ENCODE assay signal across 18 cellular contexts in genomic region chr19:5335101-5335500, GRCh38. TPM values are rescaled to one million over a fixed set of nuclear protein-coding genes. Genes with fewer than 3 reads are reported as not detected.
DNase-seq lines count a peak whose midpoint lies in the region; ATAC-seq and TF ChIP-seq lines count a peak whose summit lies in the region.
"Had no signal": no experiment of that assay in that cellular context is flagged by ENCODE, and none has a peak within 500 bp of the region (broad histone marks: within the 10 kb centered on the region; RNA-seq: fewer than 3 reads in every experiment).

No MANE protein-coding gene starts in this region.

- H3K27me3 Mint-ChIP-seq in natural killer cell treated with Interleukin-12 subunit alpha and Interleukin-12 subunit beta and Interleukin-15 and Interleukin-18, amount 100 ng/mL, for 72 hours = peaks cover 32 to 39% of the 10 kb centered on the region in 2 donors
- H3K27me3 Mint-ChIP-seq in GM23338 (ENCODE audit: insufficient read depth, low read depth, poor library complexity) = peaks cover 16% of the 10 kb centered on the region

- no peak overlapping the region for H2AK5ac ChIP-seq in neuronal stem cell (ENCODE audit: low read depth, low read length)

- peaks cover 32 to 60% (median 50%) of the 10 kb centered on the region in 10 experiments for H3K4me1 ChIP-seq in BLaER1 treated with 17β-estradiol and CSF1 and Interleukin-3, amounts not matched to agents 10 nM and 100 nM
- peaks cover 41% of the 10 kb centered on the region for H3K4me1 ChIP-seq in OCI-LY3 (ENCODE audit: low read length)
- peaks cover 18 to 21% of the 10 kb centered on the region in 2 donors for H3K4me1 ChIP-seq in neuronal stem cell (ENCODE audit: control insufficient read depth in 2 of 2, insufficient read depth in 1 of 2, low read depth in 1 of 2, low read length in 2 of 2)
- H3K4me1 ChIP-seq in GM23338 (ENCODE audit: insufficient read depth) = peaks cover 33% of the 10 kb centered on the region
- H3K4me1 ChIP-seq: Caco-2 had no signal

- H2BK5ac ChIP-seq in neuronal stem cell (ENCODE audit: low read length) = no peak overlapping the region

- H3K27ac Mint-ChIP-seq in natural killer cell treated with Interleukin-12 subunit alpha and Interleukin-12 subunit beta and Interleukin-15 and Interleukin-18, amount 100 ng/mL, for 72 hours = no peak overlapping the region
- no peak overlapping the region; the same call in 1 of the 2 replicates for H3K27ac Mint-ChIP-seq in GM23338
- H3K27ac Mint-ChIP-seq: CD4-positive, CD25-positive, alpha-beta regulatory T cell had no signal

- TF ChIP-seq CTCF in OCI-LY3 (IDR thresholded peaks at IDR 0.05; ENCODE audit: low read depth, low read length) = no peak
- TF ChIP-seq CTCF in GM23338 (conservative IDR thresholded peaks at IDR 0.05; ENCODE audit: low read depth in 2 of 2) = no peak

- H3K18ac ChIP-seq in neuronal stem cell (ENCODE audit: low read length) = peak overlapping the region; percentile 39

- peak overlapping the region; percentile 83 for H3K23ac ChIP-seq in neuronal stem cell (ENCODE audit: low read depth, low read length, poor library complexity)

- no peaks in the 10 kb centered on the region for H3K9me2 ChIP-seq in GM23338 (ENCODE audit: insufficient read depth)

- no peaks in the 10 kb centered on the region for H3K9me3 Mint-ChIP-seq in natural killer cell treated with Interleukin-12 subunit alpha and Interleukin-12 subunit beta and Interleukin-15 and Interleukin-18, amount 100 ng/mL, for 72 hours
- no peaks in the 10 kb centered on the region for H3K9me3 Mint-ChIP-seq in GM23338

- H3K36me3 Mint-ChIP-seq in natural killer cell treated with Interleukin-12 subunit alpha and Interleukin-12 subunit beta and Interleukin-15 and Interleukin-18, amount 100 ng/mL, for 72 hours = no peaks in the 10 kb centered on the region
- peaks cover 12% of the 10 kb centered on the region for H3K36me3 Mint-ChIP-seq in GM23338 (ENCODE audit: low read depth)
- H3K36me3 Mint-ChIP-seq: CD4-positive, CD25-positive, alpha-beta regulatory T cell had no signal

- H2BK12ac ChIP-seq in neuronal stem cell (ENCODE audit: low read length) = no peak overlapping the region

- H3K4me3 Mint-ChIP-seq in natural killer cell treated with Interleukin-12 subunit alpha and Interleukin-12 subunit beta and Interleukin-15 and Interleukin-18, amount 100 ng/mL, for 72 hours = no peak overlapping the region
- H3K4me3 Mint-ChIP-seq in GM23338 = no peak overlapping the region; the same call in 2 of the 3 replicates
- H3K4me3 Mint-ChIP-seq: CD4-positive, CD25-positive, alpha-beta regulatory T cell had no signal

- peaks cover 0 to 56% (median 33%) of the 10 kb centered on the region in 11 experiments; a peak in 17 of 22 replicates for H4K20me1 ChIP-seq in BLaER1 treated with 17β-estradiol and CSF1 and Interleukin-3, amounts not matched to agents 10 nM and 100 nM
- H4K20me1 ChIP-seq in OCI-LY3 (ENCODE audit: insufficient read depth, low read length) = no peaks in the 10 kb centered on the region
- peaks cover 65% of the 10 kb centered on the region for H4K20me1 ChIP-seq in GM23338 (replicated peaks; ENCODE audit: insufficient read depth)

- H2AFZ ChIP-seq in OCI-LY3 (ENCODE audit: low read depth, low read length) (no peak overlapping the region), neuronal stem cell (ENCODE audit: low read length) (no peak overlapping the region), GM23338 (no peak overlapping the region)
- H2AFZ ChIP-seq: PC-9 had no signal

- no peak overlapping the region for H3K14ac ChIP-seq in neuronal stem cell (ENCODE audit: low read length)

- no peak for ATAC-seq in natural killer cell treated with Interleukin-12 subunit alpha and Interleukin-12 subunit beta and Interleukin-15 and Interleukin-18, amount 100 ng/mL, for 72 hours
- no peak for ATAC-seq in GM23338

- H3K4me2 ChIP-seq in BLaER1 treated with 17β-estradiol and CSF1 and Interleukin-3, amounts not matched to agents 10 nM and 100 nM = peak overlapping the region in 10 of 11 experiments; percentile 62 to 88 (median 74); a peak in 19 of 22 replicates
- peak overlapping the region; percentile 80 for H3K4me2 ChIP-seq in OCI-LY3 (ENCODE audit: low read length)
- no peak overlapping the region for H3K4me2 ChIP-seq in neuronal stem cell (ENCODE audit: insufficient read depth, low read length, poor library complexity, severe bottlenecking)
- no peak overlapping the region for H3K4me2 ChIP-seq in GM23338
- H3K4me2 ChIP-seq: PC-9 had no signal

- peaks cover 10 to 14% of the 10 kb centered on the region in 2 donors for H3K4me1 Mint-ChIP-seq in natural killer cell treated with Interleukin-12 subunit alpha and Interleukin-12 subunit beta and Interleukin-15 and Interleukin-18, amount 100 ng/mL, for 72 hours (ENCODE audit: low read depth in 2 of 2)
- peaks cover 36% of the 10 kb centered on the region for H3K4me1 Mint-ChIP-seq in GM23338

- no peak overlapping the region for H2BK15ac ChIP-seq in neuronal stem cell (ENCODE audit: low read length)

- H3K4ac ChIP-seq in neuronal stem cell (ENCODE audit: low read length) = no peak overlapping the region

- H4K91ac ChIP-seq in neuronal stem cell (ENCODE audit: low read depth, low read length, poor library complexity) = no peak overlapping the region

- no peak overlapping the region for H2BK120ac ChIP-seq in neuronal stem cell (ENCODE audit: low read depth, low read length)

- H3F3A ChIP-seq in GM23338 (replicated peaks; ENCODE audit: low read depth) = 0 out of 2 replicates have a peak, but pooled peaks cover 2% of the 10 kb centered on the region

- peak overlapping the region in 3 of 10 experiments; percentile 14 to 45 (median 44); a peak in 3 of 20 replicates for H3K4me3 ChIP-seq in BLaER1 treated with 17β-estradiol and CSF1 and Interleukin-3, amounts not matched to agents 10 nM and 100 nM
- H3K4me3 ChIP-seq in OCI-LY3 (ENCODE audit: low read length) (peak overlapping the region; percentile 63), neuronal stem cell (ENCODE audit: low read length in 2 of 2) (no peak overlapping the region), GM23338 (no peak overlapping the region)
- H3K4me3 ChIP-seq: PC-9 had no signal

- H3K79me2 ChIP-seq in OCI-LY3 (ENCODE audit: low read length) (no peaks in the 10 kb centered on the region), GM23338 (replicated peaks; ENCODE audit: insufficient read depth) (peaks cover 93% of the 10 kb centered on the region)

- no peak overlapping the region for H4K8ac ChIP-seq in neuronal stem cell (ENCODE audit: low read depth, low read length)

- WGBS in neuronal stem cell (ENCODE audit: extremely low coverage in 2 of 2, insufficient read length in 2 of 2, insufficient replicate concordance in 1 of 2), 2 donors = no CpG with 5 or more reads among the region's 17 CpGs

- H3K9me3 ChIP-seq in BLaER1 treated with 17β-estradiol and CSF1 and Interleukin-3, amounts not matched to agents 10 nM and 100 nM (replicated peaks in 1 of 11) = no peaks in the 10 kb centered on the region
- no peaks in the 10 kb centered on the region for H3K9me3 ChIP-seq in OCI-LY3 (ENCODE audit: insufficient read depth, low read length)
- no peaks in the 10 kb centered on the region for H3K9me3 ChIP-seq in neuronal stem cell (replicated peaks in 1 of 2; ENCODE audit: control insufficient read depth in 2 of 2, insufficient read depth in 1 of 2, low read depth in 1 of 2, low read length in 2 of 2)
- H3K9me3 ChIP-seq: Caco-2 had no signal

- DNase-seq in neuronal stem cell (ENCODE audit: low spot score) (no peak), MV-4-11 (lab: John Stamatoyannopoulos, UW) (no peak), GM23338 (ENCODE audit: low spot score) (no peak)
- no peak for DNase-seq in natural killer cell treated with Interleukin-12 subunit alpha and Interleukin-12 subunit beta and Interleukin-15 and Interleukin-18, amount 100 ng/mL, for 72 hours (ENCODE audit: low spot score)
- DNase-seq: ACHN; AML-193; Caco-2; CD4-positive, CD25-positive, alpha-beta regulatory T cell; DMS153; MM.1S; NCI-H1105; NCI-H1694 treated with DMSO at 0.1 percent for 48 hours; NCI-H446 treated with DMSO at 0.1 percent for 48 hours; NCI-H748 treated with DMSO at 0.1 percent for 48 hours; PC-9 had no signal

- H3K36me3 ChIP-seq in BLaER1 treated with 17β-estradiol and CSF1 and Interleukin-3, amounts not matched to agents 10 nM and 100 nM = no peaks in the 10 kb centered on the region
- H3K36me3 ChIP-seq in OCI-LY3 (replicated peaks; ENCODE audit: low read depth, low read length) (no peaks in the 10 kb centered on the region), neuronal stem cell (replicated peaks in 1 of 2; ENCODE audit: control insufficient read depth in 2 of 2, insufficient read depth in 2 of 2, low read length in 2 of 2) (peaks cover 18 to 47% of the 10 kb centered on the region in 2 donors), GM23338 (ENCODE audit: insufficient read depth) (no peaks in the 10 kb centered on the region)

- H3K9ac ChIP-seq in BLaER1 treated with 17β-estradiol and CSF1 and Interleukin-3, amounts not matched to agents 10 nM and 100 nM = 0 out of 22 replicates have a peak overlapping the region, but pooled peaks of 3 of the 11 experiments have one; percentile 16 to 40 (median 17)
- peak overlapping the region; percentile 30; the same call in 1 of the 2 replicates for H3K9ac ChIP-seq in OCI-LY3 (ENCODE audit: low read length)
- no peak overlapping the region for H3K9ac ChIP-seq in neuronal stem cell (ENCODE audit: low read depth, low read length, poor library complexity)

- peaks cover 67 to 71% (median 69%) of the 10 kb centered on the region in 11 experiments for H3K27me3 ChIP-seq in BLaER1 treated with 17β-estradiol and CSF1 and Interleukin-3, amounts not matched to agents 10 nM and 100 nM
- H3K27me3 ChIP-seq in OCI-LY3 (ENCODE audit: low read depth, low read length) (peaks cover 26% of the 10 kb centered on the region), neuronal stem cell (ENCODE audit: control insufficient read depth in 3 of 3, insufficient read depth in 3 of 3, low read depth in 1 of 3, low read length in 3 of 3) (no peaks in the 10 kb centered on the region), GM23338 (ENCODE audit: insufficient read depth) (no peaks in the 10 kb centered on the region)

- peaks cover 25% of the 10 kb centered on the region for H3K79me1 ChIP-seq in neuronal stem cell (ENCODE audit: low read depth, low read length)

- no peak overlapping the region for H3K27ac ChIP-seq in BLaER1 treated with 17β-estradiol and CSF1 and Interleukin-3, amounts not matched to agents 10 nM and 100 nM
- H3K27ac ChIP-seq in OCI-LY3 (ENCODE audit: low read length) (no peak overlapping the region), cingulate gyrus (ENCODE audit: low read depth, low read length) (peak overlapping the region; percentile 10), neuronal stem cell (replicated peaks; ENCODE audit: low read length) (no peak overlapping the region), GM23338 (ENCODE audit: low read depth) (no peak overlapping the region)
- H3K27ac ChIP-seq: PC-9 had no signal

TF ChIP-seq in GM23338, 12 proteins besides CTCF, POLR2A, EP300 and RAD21:
- TF ChIP-seq POLR2AphosphoS5 (IDR thresholded peaks at IDR 0.05; ENCODE audit: low read depth) (no peak), EZH2 (IDR thresholded peaks at IDR 0.05; ENCODE audit: low read depth, unreplicated experiment) (no peak)

RNA-seq across cellular contexts. Expression of gene PTPRS, which starts 5.5 kb away (rescaled TPM):
- polyA plus RNA-seq in neuronal stem cell (2013, experiment 1 of 2) = 162 TPM
- 172 TPM for polyA plus RNA-seq in neuronal stem cell (2013, experiment 2 of 2)
- under 1 TPM; 0.17 to 0.33 TPM for total RNA-seq in natural killer cell treated with Interleukin-12 subunit alpha and Interleukin-12 subunit beta and Interleukin-15 and Interleukin-18, amount 100 ng/mL, for 72 hours
- total RNA-seq in GM23338 (2014; rRNA removed; shearing (Covaris generic)) = 225 and 290 TPM in 2 replicates
- 20.6 and 20.7 TPM in 2 replicates for polyA plus RNA-seq in GM23338 (2016; fragmentation: Nextera tagmentation; extraction: Ambion mirVana)

Comparison
In these comparisons a context has a peak if more than half of its experiments do, and no peak if none do; other contexts are left out.
1. H3K4me2 ChIP-seq: peak in BLaER1 treated with 17β-estradiol and CSF1 and Interleukin-3, amounts not matched to agents 10 nM and 100 nM (10 of 11) and OCI-LY3 (single experiment); none in neuronal stem cell (single experiment) and GM23338 (single experiment).
2. RNA of gene PTPRS, which starts 5.5 kb away (total RNA-seq): 225 to 290 TPM in GM23338; 0.17 to 0.33 TPM in natural killer cell treated with Interleukin-12 subunit alpha and Interleukin-12 subunit beta and Interleukin-15 and Interleukin-18, amount 100 ng/mL, for 72 hours; every median in the first group is over 100 times any median in the second.